In the genomic region with DNA sequence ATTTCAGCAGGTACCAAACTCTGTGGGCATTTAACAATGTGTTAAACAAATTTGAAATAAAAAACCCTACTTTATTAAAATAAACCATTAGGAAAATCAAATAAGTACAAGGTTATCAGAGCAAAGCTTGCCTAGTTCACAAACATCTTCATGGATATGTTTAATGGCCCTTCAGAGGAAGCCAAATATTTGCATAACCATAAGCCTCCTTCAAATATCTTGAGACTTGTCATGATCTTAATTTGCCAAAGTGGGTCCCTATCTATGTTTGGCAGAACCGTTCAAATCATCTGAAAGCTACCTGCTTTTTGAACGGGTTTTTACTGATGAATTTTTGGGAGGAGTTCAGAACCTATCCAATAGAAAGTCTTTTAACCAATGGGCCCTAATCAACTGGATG, we compare ENCODE assay signal across 20 cellular contexts.
"Had no signal": no experiment of that assay in that cellular context is flagged by ENCODE, and none has a peak within 500 bp of the region (broad histone marks: within the 10 kb centered on the region; RNA-seq: fewer than 3 reads in every experiment).

No MANE protein-coding gene starts in this region.

- H3K4me2 ChIP-seq: PC-9 had no signal

- H3K4me3 Mint-ChIP-seq: activated CD8-positive, alpha-beta memory T cell treated with anti-CD3 and anti-CD28 coated beads, Interleukin-2, amount 10 ng/mL, durations not matched to agents 7 days and 5 days; activated T-cell treated with anti-CD3 and anti-CD28 coated beads, Interleukin-2, amount 50 U/mL, for 24 hours; activated T-helper 1 cell treated with anti-CD3 and anti-CD28 coated beads, Interleukin-12 subunit alpha, Interleukin-12 subunit beta, Interleukin-2, Interleukin-4 antibody, amounts not matched to agents 30 ng/mL and 10 ng/mL and 1 ng/mL, durations not matched to agents 14 hours and 24 hours and 36 hours; T-helper 1 cell treated with Interleukin-12 subunit alpha and Interleukin-12 subunit beta and Interleukin-4 antibody, amounts not matched to agents 30 μg/mL and 1 μg/mL, for 36 hours had no signal

- H3K27ac Mint-ChIP-seq: activated CD8-positive, alpha-beta memory T cell treated with anti-CD3 and anti-CD28 coated beads, Interleukin-2, amount 10 ng/mL, durations not matched to agents 7 days and 5 days; activated T-cell treated with anti-CD3 and anti-CD28 coated beads, Interleukin-2, amount 50 U/mL, for 24 hours; activated T-helper 1 cell treated with anti-CD3 and anti-CD28 coated beads, Interleukin-12 subunit alpha, Interleukin-12 subunit beta, Interleukin-2, Interleukin-4 antibody, amounts not matched to agents 30 ng/mL and 10 ng/mL and 1 ng/mL, durations not matched to agents 14 hours and 24 hours and 36 hours; T-helper 1 cell treated with Interleukin-12 subunit alpha and Interleukin-12 subunit beta and Interleukin-4 antibody, amounts not matched to agents 30 μg/mL and 1 μg/mL, for 36 hours had no signal

- H3K4me3 ChIP-seq: cardiac muscle cell, PC-9 had no signal

- H3K27ac ChIP-seq: brain microvascular endothelial cell, cardiac muscle cell, PC-9 had no signal

- DNase-seq: activated CD4-positive, alpha-beta T cell treated with anti-CD3 and anti-CD28 coated beads for 48 hours; activated CD4-positive, alpha-beta T cell treated with anti-CD3 and anti-CD28 coated beads, Interleukin-2, amount 50 U/mL, for 4 hours; activated CD4-positive, CD25-positive, alpha-beta regulatory T cell treated with anti-CD3 and anti-CD28 coated beads, Interleukin-2, amount 50 U/mL, for 72 hours; activated CD8-positive, alpha-beta memory T cell treated with anti-CD3 and anti-CD28 coated beads, Interleukin-2, amount 10 ng/mL, durations not matched to agents 7 days and 5 days; activated effector memory CD4-positive, alpha-beta T cell treated with anti-CD3 and anti-CD28 coated beads, Interleukin-2, amount 50 U/mL, for 16 hours; activated naive CD4-positive, alpha-beta T cell treated with Interleukin-2 at 50 U/mL for 16 hours; activated T-cell treated with anti-CD3 and anti-CD28 coated beads, Interleukin-2, amount 50 U/mL, for 24 hours; brain microvascular endothelial cell; MM.1S; NCI-H1105; NCI-H1436; NCI-H1694 treated with DMSO at 0.1 percent for 48 hours; NCI-H2081 treated with DMSO at 0.1 percent for 48 hours; NCI-H446; NCI-H524; PC-9; SHP77 treated with DMSO at 0.1 percent for 48 hours had no signal

- ATAC-seq: activated CD8-positive, alpha-beta memory T cell treated with anti-CD3 and anti-CD28 coated beads, Interleukin-2, amount 10 ng/mL, durations not matched to agents 7 days and 5 days had no signal

- H3K36me3 ChIP-seq: brain microvascular endothelial cell, cardiac muscle cell had no signal

- H3K27me3 ChIP-seq: brain microvascular endothelial cell, cardiac muscle cell had no signal

- H3K27me3 Mint-ChIP-seq: activated CD8-positive, alpha-beta memory T cell treated with anti-CD3 and anti-CD28 coated beads, Interleukin-2, amount 10 ng/mL, durations not matched to agents 7 days and 5 days; activated T-cell treated with anti-CD3 and anti-CD28 coated beads, Interleukin-2, amount 50 U/mL, for 24 hours had no signal
